ENCODE assay signal across 16 cellular contexts in the genomic region with DNA sequence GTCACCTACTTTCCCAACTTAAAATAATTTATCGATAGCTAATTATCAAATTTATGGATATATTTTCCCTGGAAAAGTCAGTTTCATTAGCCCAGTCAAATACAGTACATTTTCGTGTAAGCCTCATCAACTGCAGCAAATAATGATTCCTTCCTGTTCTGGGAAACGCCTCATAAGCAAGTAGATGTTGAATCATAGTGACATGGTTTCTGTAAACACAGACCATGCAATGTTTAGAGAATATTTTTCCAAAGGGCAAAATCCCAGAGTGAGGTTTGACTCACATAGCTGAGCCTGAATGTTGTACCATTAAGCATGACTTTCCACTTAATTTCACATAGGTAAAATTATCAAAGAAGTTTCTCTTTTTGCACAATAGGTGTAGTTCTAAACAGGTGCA. TPM values are rescaled to one million over a fixed set of nuclear protein-coding genes. Genes with fewer than 3 reads are reported as not detected.
DNase-seq lines count a peak whose midpoint lies in the region; ATAC-seq, FAIRE-seq and TF ChIP-seq lines count a peak whose summit lies in the region.
"Had no signal": no experiment of that assay in that cellular context is flagged by ENCODE, and none has a peak within 500 bp of the region (broad histone marks: within the 10 kb centered on the region; RNA-seq: fewer than 3 reads in every experiment).

No MANE protein-coding gene starts in this region.

- DNase-seq in H54 (ENCODE audit: insufficient read length, low spot score) (no peak), astrocyte of the hippocampus (ENCODE audit: low read depth, low spot score) (peak; percentile 68), iris pigment epithelial cell (ENCODE audit: low read depth) (peak; percentile 79), stromal cell of bone marrow (ENCODE audit: low read depth) (peak; percentile 72), GM10266 (ENCODE audit: extremely low spot score) (no peak), CD14-positive monocyte (ENCODE audit: low spot score) (no peak)
- DNase-seq: activated naive CD4-positive, alpha-beta T cell treated with anti-CD3 and anti-CD28 coated beads, Interleukin-2, amount 50 U/mL, for 16 hours; gastrocnemius medialis; Karpas-422; left colon; NCI-H2107; WERI-Rb-1 had no signal

- FAIRE-seq in H54 (lab: Jason Lieb, UNC): peak; percentile 36
- FAIRE-seq: colon had no signal

- H3K36me3 Mint-ChIP-seq in activated T-helper 17 cell treated with anti-CD3 and anti-CD28 coated beads, Interleukin-2, amount 50 U/mL, for 72 hours (ENCODE audit: low read depth): no peaks in the 10 kb centered on the region
- H3K36me3 Mint-ChIP-seq in CD14-positive monocyte: peaks cover 39 to 40% of the 10 kb centered on the region in 2 donors

- no peaks in the 10 kb centered on the region for H3K9me3 Mint-ChIP-seq in activated T-helper 17 cell treated with anti-CD3 and anti-CD28 coated beads, Interleukin-2, amount 50 U/mL, for 72 hours
- H3K9me3 Mint-ChIP-seq in CD14-positive monocyte: peaks cover 0 to 3% (median 0%) of the 10 kb centered on the region in 7 donors
- H3K9me3 Mint-ChIP-seq: nephron had no signal

- H3K4me1 Mint-ChIP-seq in activated T-helper 17 cell treated with anti-CD3 and anti-CD28 coated beads, Interleukin-2, amount 50 U/mL, for 72 hours: peaks cover 3% of the 10 kb centered on the region
- H3K4me1 Mint-ChIP-seq in CD14-positive monocyte: peaks cover 41% of the 10 kb centered on the region
- H3K4me1 Mint-ChIP-seq: nephron had no signal

- intact Hi-C loops in CD14-positive monocyte (cut with micrococcal nuclease): no loop called here

- ATAC-seq in activated T-helper 17 cell treated with anti-CD3 and anti-CD28 coated beads, Interleukin-2, amount 50 U/mL, for 72 hours (replicated peaks): no peak
- ATAC-seq: gastrocnemius medialis, left colon had no signal

- no peak overlapping the region for H3K27ac Mint-ChIP-seq in activated T-helper 17 cell treated with anti-CD3 and anti-CD28 coated beads, Interleukin-2, amount 50 U/mL, for 72 hours
- no peak overlapping the region for H3K27ac Mint-ChIP-seq in CD14-positive monocyte
- H3K27ac Mint-ChIP-seq: nephron had no signal

- TF ChIP-seq CTCF in GM10266 (IDR thresholded peaks at IDR 0.05; ENCODE audit: control insufficient read depth, insufficient read depth, low read depth, missing control alignments): no peak
- TF ChIP-seq CTCF in CD14-positive monocyte (IDR thresholded peaks at IDR 0.05): no peak

- TF ChIP-seq POLR2A in H54 (IDR thresholded peaks at IDR 0.05; ENCODE audit: low read depth, low read length): no peak

- H3K4me3 Mint-ChIP-seq in activated T-helper 17 cell treated with anti-CD3 and anti-CD28 coated beads, Interleukin-2, amount 50 U/mL, for 72 hours: no peak overlapping the region
- no peak overlapping the region for H3K4me3 Mint-ChIP-seq in CD14-positive monocyte
- H3K4me3 Mint-ChIP-seq: nephron had no signal

- H3K27me3 Mint-ChIP-seq in activated T-helper 17 cell treated with anti-CD3 and anti-CD28 coated beads, Interleukin-2, amount 50 U/mL, for 72 hours: no peaks in the 10 kb centered on the region
- H3K27me3 Mint-ChIP-seq in CD14-positive monocyte (ENCODE audit: low read depth in 3 of 3): peaks cover 2% of the 10 kb centered on the region in 3 donors

RNA-seq across cellular contexts. Expression of a gene that starts 16.7 kb away (rescaled TPM):
- total RNA-seq in activated T-helper 17 cell treated with anti-CD3 and anti-CD28 coated beads, Interleukin-2, amount 50 U/mL, for 72 hours: not detected
- 10 to 100 TPM; 47.9 to 61.2 TPM for polyA plus RNA-seq in CD14-positive monocyte
- total RNA-seq: temporal lobe had no signal

RNA-seq across cellular contexts. Expression of a gene that starts 27.1 kb away (rescaled TPM):
- total RNA-seq in activated T-helper 17 cell treated with anti-CD3 and anti-CD28 coated beads, Interleukin-2, amount 50 U/mL, for 72 hours: 1 to 10 TPM; 2.3 to 3.1 TPM
- polyA plus RNA-seq in CD14-positive monocyte: 100 to 1,000 TPM; 359 to 394 TPM

Comparison
In these comparisons a context has a peak if more than half of its experiments do, and no peak if none do; other contexts are left out.
1. DNase-seq: peak in astrocyte of the hippocampus (single experiment), iris pigment epithelial cell (single experiment) and stromal cell of bone marrow (single experiment); none in H54 (single experiment), GM10266 (single experiment) and CD14-positive monocyte (single experiment).